ENCODE assay signal across 22 cellular contexts in genomic region chr3:129107793-129108192, GRCh38. TPM values are rescaled to one million over a fixed set of nuclear protein-coding genes. Genes with fewer than 3 reads are reported as not detected.
DNase-seq lines count a peak whose midpoint lies in the region; ATAC-seq and TF ChIP-seq lines count a peak whose summit lies in the region.
"Had no signal": no experiment of that assay in that cellular context is flagged by ENCODE, and none has a peak within 500 bp of the region (broad histone marks: within the 10 kb centered on the region; RNA-seq: fewer than 3 reads in every experiment).

No MANE protein-coding gene starts in this region.

- no peak overlapping the region for H3K4me3 Mint-ChIP-seq in activated CD4-positive, alpha-beta T cell treated with anti-CD3 and anti-CD28 coated beads, Interleukin-2, amount 10 ng/mL, durations not matched to agents 7 days and 5 days
- peak overlapping the region; percentile 43 for H3K4me3 Mint-ChIP-seq in activated naive CD8-positive, alpha-beta T cell treated with anti-CD3 and anti-CD28 coated beads, Interleukin-2, amount 10 ng/mL, durations not matched to agents 7 days and 5 days
- H3K4me3 Mint-ChIP-seq in neural crest cell, result no peak overlapping the region

- H3K27ac Mint-ChIP-seq in activated CD4-positive, alpha-beta T cell treated with anti-CD3 and anti-CD28 coated beads, Interleukin-2, amount 10 ng/mL, durations not matched to agents 7 days and 5 days, result peak overlapping the region; percentile 79
- H3K27ac Mint-ChIP-seq in activated naive CD8-positive, alpha-beta T cell treated with anti-CD3 and anti-CD28 coated beads, Interleukin-2, amount 10 ng/mL, durations not matched to agents 7 days and 5 days, result peak overlapping the region; percentile 79
- peak overlapping the region; percentile 71 for H3K27ac Mint-ChIP-seq in neural crest cell (ENCODE audit: unreplicated experiment)

- peaks cover 68% of the 10 kb centered on the region for H3K4me1 Mint-ChIP-seq in activated CD4-positive, alpha-beta T cell treated with anti-CD3 and anti-CD28 coated beads, Interleukin-2, amount 10 ng/mL, durations not matched to agents 7 days and 5 days
- H3K4me1 Mint-ChIP-seq in activated naive CD8-positive, alpha-beta T cell treated with anti-CD3 and anti-CD28 coated beads, Interleukin-2, amount 10 ng/mL, durations not matched to agents 7 days and 5 days, result peaks cover 63% of the 10 kb centered on the region
- H3K4me1 Mint-ChIP-seq in neural crest cell, result no peaks in the 10 kb centered on the region

- no peaks in the 10 kb centered on the region for H3K36me3 ChIP-seq in BE2C
- peaks cover 6% of the 10 kb centered on the region for H3K36me3 ChIP-seq in mesendoderm (ENCODE audit: control insufficient read depth, insufficient read depth, low read length)
- H3K36me3 ChIP-seq: breast epithelium, MG63 had no signal

- H3K9me3 ChIP-seq in BE2C, result no peaks in the 10 kb centered on the region
- H3K9me3 ChIP-seq: breast epithelium, gastrocnemius medialis, MG63 had no signal

- WGBS in mesendoderm (ENCODE audit: extremely low coverage, insufficient coverage, low lambda C conversion rate), result no CpG with 5 or more reads among the region's 8 CpGs

- no peak overlapping the region for H2BK5ac ChIP-seq in mesendoderm (ENCODE audit: low read length)

- H3K27me3 ChIP-seq in BE2C (no peaks in the 10 kb centered on the region), mesendoderm (ENCODE audit: insufficient read depth, low read length, poor library complexity) (no peaks in the 10 kb centered on the region)
- H3K27me3 ChIP-seq: breast epithelium, gastrocnemius medialis, MG63 had no signal

- no peak overlapping the region for H3K4me3 ChIP-seq in BE2C (ENCODE audit: low read depth, low read length)
- H3K4me3 ChIP-seq in mesendoderm (ENCODE audit: low read length), result no peak overlapping the region
- H3K4me3 ChIP-seq: breast epithelium, gastrocnemius medialis, MG63 had no signal

- H3K27me3 Mint-ChIP-seq in activated CD4-positive, alpha-beta T cell treated with anti-CD3 and anti-CD28 coated beads, Interleukin-2, amount 10 ng/mL, durations not matched to agents 7 days and 5 days, result no peaks in the 10 kb centered on the region
- no peaks in the 10 kb centered on the region for H3K27me3 Mint-ChIP-seq in activated naive CD8-positive, alpha-beta T cell treated with anti-CD3 and anti-CD28 coated beads, Interleukin-2, amount 10 ng/mL, durations not matched to agents 7 days and 5 days
- no peaks in the 10 kb centered on the region for H3K27me3 Mint-ChIP-seq in neural crest cell (ENCODE audit: low read depth)

- no peak overlapping the region for H3K27ac ChIP-seq in mesendoderm (ENCODE audit: low read depth, low read length)
- H3K27ac ChIP-seq: gastrocnemius medialis had no signal

- H3K79me1 ChIP-seq in mesendoderm (ENCODE audit: low read length), result peaks cover 31% of the 10 kb centered on the region

- H3K18ac ChIP-seq in mesendoderm (ENCODE audit: low read length), result no peak overlapping the region

- H3K79me2 ChIP-seq in mesendoderm (ENCODE audit: control insufficient read depth, insufficient read depth, low read length), result peaks cover 3% of the 10 kb centered on the region

- POLR2A ChIA-PET in activated CD4-positive, alpha-beta T cell treated with anti-CD3 and anti-CD28 coated beads, Interleukin-2, amount 10 ng/mL, durations not matched to agents 7 days and 5 days (lab: Charles Lee), result no interaction called here
- POLR2A ChIA-PET in activated naive CD8-positive, alpha-beta T cell treated with anti-CD3 and anti-CD28 coated beads, Interleukin-2, amount 10 ng/mL, durations not matched to agents 7 days and 5 days (lab: Charles Lee), result interaction anchor here (7.5 kb wide), 1 partner anchor 13 kb away, joined by 112 read pairs; the partner anchor contains the start of gene RAB43

- H3K9ac ChIP-seq in mesendoderm (ENCODE audit: low read length), result no peak overlapping the region

- no peak overlapping the region for H4K5ac ChIP-seq in mesendoderm (ENCODE audit: low read length)

- no peak overlapping the region for H3K4me2 ChIP-seq in mesendoderm (ENCODE audit: low read length)

- no peaks in the 10 kb centered on the region for H3K4me1 ChIP-seq in BE2C
- no peaks in the 10 kb centered on the region for H3K4me1 ChIP-seq in mesendoderm (ENCODE audit: control insufficient read depth, low read depth, low read length)
- H3K4me1 ChIP-seq: gastrocnemius medialis had no signal

- no peak for DNase-seq in activated CD4-positive, alpha-beta T cell treated with anti-CD3 and anti-CD28 coated beads, Interleukin-2, amount 10 ng/mL, durations not matched to agents 7 days and 5 days
- DNase-seq in activated CD4-positive, alpha-beta T cell treated with anti-CD3 and anti-CD28 coated beads for 1 hour, result no peak
- DNase-seq in NCI-H510A treated with DMSO at 0.1 percent for 48 hours (lab: John Stamatoyannopoulos, UW), result peak; percentile 50
- no peak for DNase-seq in activated naive CD8-positive, alpha-beta T cell treated with anti-CD3 and anti-CD28 coated beads, Interleukin-2, amount 10 ng/mL, durations not matched to agents 7 days and 5 days
- no peak for DNase-seq in neural crest cell (ENCODE audit: low read depth, low spot score)
- no peak for DNase-seq in BE2C
- DNase-seq in mesendoderm, result no peak
- DNase-seq: ACHN; gastrocnemius medialis; GOT3; left cardiac atrium; MG63; NCI-H146; NCI-H2227 treated with DMSO at 0.1 percent for 48 hours; occipital lobe; stimulated activated naive CD4-positive, alpha-beta T cell had no signal

- H3K56ac ChIP-seq in mesendoderm (ENCODE audit: low read length), result no peak overlapping the region

- H3K36me3 Mint-ChIP-seq in activated CD4-positive, alpha-beta T cell treated with anti-CD3 and anti-CD28 coated beads, Interleukin-2, amount 10 ng/mL, durations not matched to agents 7 days and 5 days (ENCODE audit: low read depth), result peaks cover 50% of the 10 kb centered on the region
- peaks cover 43% of the 10 kb centered on the region for H3K36me3 Mint-ChIP-seq in activated naive CD8-positive, alpha-beta T cell treated with anti-CD3 and anti-CD28 coated beads, Interleukin-2, amount 10 ng/mL, durations not matched to agents 7 days and 5 days
- no peaks in the 10 kb centered on the region for H3K36me3 Mint-ChIP-seq in neural crest cell (ENCODE audit: low read depth)

- TF ChIP-seq CTCF in neural crest cell (conservative IDR thresholded peaks at IDR 0.05) (no peak), BE2C (IDR thresholded peaks at IDR 0.05; ENCODE audit: low read depth, low read length) (no peak)

- no peak overlapping the region for H3K23ac ChIP-seq in mesendoderm (ENCODE audit: low read length)

- no peak overlapping the region for H3K4ac ChIP-seq in mesendoderm (ENCODE audit: low read depth, low read length)

- no peak overlapping the region for H4K8ac ChIP-seq in mesendoderm (ENCODE audit: low read depth, low read length)

- no peak overlapping the region for H2AK5ac ChIP-seq in mesendoderm (ENCODE audit: low read length)

- H3K9me3 Mint-ChIP-seq in activated CD4-positive, alpha-beta T cell treated with anti-CD3 and anti-CD28 coated beads, Interleukin-2, amount 10 ng/mL, durations not matched to agents 7 days and 5 days, result no peaks in the 10 kb centered on the region
- H3K9me3 Mint-ChIP-seq in activated naive CD8-positive, alpha-beta T cell treated with anti-CD3 and anti-CD28 coated beads, Interleukin-2, amount 10 ng/mL, durations not matched to agents 7 days and 5 days, result no peaks in the 10 kb centered on the region
- no peaks in the 10 kb centered on the region for H3K9me3 Mint-ChIP-seq in neural crest cell

- no peak overlapping the region for H2BK15ac ChIP-seq in mesendoderm (replicated peaks; ENCODE audit: low read depth)

- ATAC-seq in activated naive CD8-positive, alpha-beta T cell treated with anti-CD3 and anti-CD28 coated beads, Interleukin-2, amount 10 ng/mL, durations not matched to agents 7 days and 5 days (ENCODE audit: low read depth), result no peak
- ATAC-seq in HG03571 (IDR thresholded peaks at IDR 0.05; ENCODE audit: unreplicated experiment), result no peak
- ATAC-seq: gastrocnemius medialis, left cardiac atrium had no signal

- CTCF ChIA-PET in activated CD4-positive, alpha-beta T cell treated with anti-CD3 and anti-CD28 coated beads, Interleukin-2, amount 10 ng/mL, durations not matched to agents 7 days and 5 days (lab: Charles Lee), result interaction anchor here (0.6 to 1.9 kb wide), 3 partner anchors 39 to 473 kb away, joined by 3 to 5 read pairs (median 3); no protein-coding TSS in a partner anchor

- H2BK120ac ChIP-seq in mesendoderm (ENCODE audit: low read depth, low read length), result no peak overlapping the region

RNA-seq across cellular contexts. Expression of gene RAB43, which starts 13.8 kb away (rescaled TPM):
- total RNA-seq in activated CD4-positive, alpha-beta T cell treated with anti-CD3 and anti-CD28 coated beads, Interleukin-2, amount 10 ng/mL, durations not matched to agents 7 days and 5 days, result 10 to 100 TPM; 52.0 to 59.1 TPM
- total RNA-seq in activated naive CD8-positive, alpha-beta T cell treated with anti-CD3 and anti-CD28 coated beads, Interleukin-2, amount 10 ng/mL, durations not matched to agents 7 days and 5 days, result 10 to 100 TPM; 62.5 to 72.6 TPM
- 9.6 and 11.4 TPM in 2 replicates for total RNA-seq in neural crest cell
- polyA plus RNA-seq in BE2C (2012; ENCODE audit: insufficient read depth, insufficient read length, low read depth), result 1.2 TPM
- polyA plus RNA-seq in mesendoderm (2013, experiment 1 of 2), result 9.3 TPM
- 8.6 TPM for polyA plus RNA-seq in mesendoderm (2013, experiment 2 of 2)

RNA-seq across cellular contexts. Expression of gene GP9, which starts 47.2 kb away (rescaled TPM):
- total RNA-seq in activated CD4-positive, alpha-beta T cell treated with anti-CD3 and anti-CD28 coated beads, Interleukin-2, amount 10 ng/mL, durations not matched to agents 7 days and 5 days, result not detected
- total RNA-seq in activated naive CD8-positive, alpha-beta T cell treated with anti-CD3 and anti-CD28 coated beads, Interleukin-2, amount 10 ng/mL, durations not matched to agents 7 days and 5 days, result not detected
- not detected in 2 replicates for total RNA-seq in neural crest cell
- not detected for polyA plus RNA-seq in BE2C (2012; ENCODE audit: insufficient read depth, insufficient read length, low read depth)
- polyA plus RNA-seq in mesendoderm (2013, experiment 1 of 2), result not detected
- polyA plus RNA-seq in mesendoderm (2013, experiment 2 of 2), result not detected
- total RNA-seq: activated CD8-positive, alpha-beta memory T cell treated with anti-CD3 and anti-CD28 coated beads for 36 hours; epithelial cell of proximal tubule; occipital lobe; RPMI7951; ureter had no signal

RNA-seq across cellular contexts. Expression of gene ISY1, which starts 53.1 kb away (rescaled TPM):
- total RNA-seq in activated CD4-positive, alpha-beta T cell treated with anti-CD3 and anti-CD28 coated beads, Interleukin-2, amount 10 ng/mL, durations not matched to agents 7 days and 5 days, result 10 to 100 TPM; 56.9 to 60.9 TPM
- 10 to 100 TPM; 52.1 to 59.0 TPM for total RNA-seq in activated naive CD8-positive, alpha-beta T cell treated with anti-CD3 and anti-CD28 coated beads, Interleukin-2, amount 10 ng/mL, durations not matched to agents 7 days and 5 days
- 31.4 and 34.7 TPM in 2 replicates for total RNA-seq in neural crest cell
- polyA plus RNA-seq in BE2C (2012; ENCODE audit: insufficient read depth, insufficient read length, low read depth), result 95.0 TPM
- polyA plus RNA-seq in mesendoderm (2013, experiment 1 of 2), result 15.1 TPM
- polyA plus RNA-seq in mesendoderm (2013, experiment 2 of 2), result 15.1 TPM
